In the genomic region with DNA sequence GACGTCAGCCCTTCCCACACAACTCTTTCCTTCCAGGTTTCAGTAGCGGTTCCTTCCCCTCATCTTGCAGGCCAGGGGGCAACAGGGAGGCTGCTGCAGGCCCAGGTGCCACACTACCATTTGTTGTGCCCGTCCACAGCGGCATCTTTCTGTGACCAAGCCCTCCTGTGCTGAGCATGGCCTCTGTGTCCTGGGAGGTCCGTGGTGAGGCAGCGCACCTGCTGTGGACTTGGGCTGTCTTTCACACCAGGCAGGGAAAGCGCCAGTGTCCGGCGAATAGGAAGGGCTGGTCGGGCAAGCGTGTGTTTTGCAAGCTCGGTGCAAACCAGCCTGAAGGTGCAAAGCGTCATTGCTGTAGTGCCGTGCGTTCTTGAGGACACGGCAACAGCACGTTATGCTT, we compare ENCODE assay signal across 27 cellular contexts. TPM values are rescaled to one million over a fixed set of nuclear protein-coding genes. Genes with fewer than 3 reads are reported as not detected.
"Had no signal": no experiment of that assay in that cellular context is flagged by ENCODE, and none has a peak within 500 bp of the region (broad histone marks: within the 10 kb centered on the region; RNA-seq: fewer than 3 reads in every experiment).

No MANE protein-coding gene starts in this region.

- DNase-seq: naive B cell; naive thymus-derived CD8-positive, alpha-beta T cell; occipital lobe; ovary; psoas muscle; right cardiac atrium; right lobe of liver; sigmoid colon; small intestine; stimulated activated CD4-positive, alpha-beta T cell treated with anti-CD3 and anti-CD28 coated beads, Interleukin-15, amount 100 ng/mL, for 24 hours; stimulated activated CD4-positive, alpha-beta T cell treated with anti-CD3 and anti-CD28 coated beads, Interleukin-2, amount 100 ng/mL, for 24 hours; stimulated activated CD4-positive, alpha-beta T cell treated with anti-CD3 and anti-CD28 coated beads, Interleukin-2, amount 100 ng/mL, for 48 hours; stimulated activated CD4-positive, alpha-beta T cell treated with anti-CD3 and anti-CD28 coated beads, Interleukin-4, amount 100 ng/mL, for 24 hours; stimulated activated naive B cell treated with anti-CD40 and anti-IgM and Interleukin-4, amounts not matched to agents 10 μg/mL and 1 μg/mL and 100 μg/mL, for 72 hours; stimulated activated naive CD4-positive, alpha-beta T cell treated with Interleukin-2 at 50 U/mL for 16 hours; stomach; thyroid gland; transverse colon had no signal

- H3K27ac Mint-ChIP-seq: natural killer cell treated with Interleukin-12 subunit alpha and Interleukin-12 subunit beta and Interleukin-15 and Interleukin-18, amount 100 ng/mL, for 72 hours; progenitor cell of endocrine pancreas; stimulated activated effector memory CD8-positive, alpha-beta T cell treated with anti-CD3 and anti-CD28 coated beads, Interleukin-12 subunit alpha, Interleukin-12 subunit beta, amount 100 ng/mL, for 72 hours; stimulated activated naive B cell treated with anti-CD40 and anti-IgM and Interleukin-4, amounts not matched to agents 10 μg/mL and 1 μg/mL and 100 μg/mL, for 72 hours; stimulated activated naive CD8-positive, alpha-beta T cell treated with anti-CD3 and anti-CD28 coated beads, Interleukin-15, Interleukin-2, amounts not matched to agents 100 ng/mL and 50 ng/mL, for 24 hours had no signal

- H3K4me1 ChIP-seq: parathyroid adenoma, psoas muscle, right lobe of liver, sigmoid colon, stomach, upper lobe of left lung, vagina had no signal

- H3K9me3 Mint-ChIP-seq: natural killer cell treated with Interleukin-12 subunit alpha and Interleukin-12 subunit beta and Interleukin-15 and Interleukin-18, amount 100 ng/mL, for 72 hours; stimulated activated effector memory CD8-positive, alpha-beta T cell treated with anti-CD3 and anti-CD28 coated beads, Interleukin-12 subunit alpha, Interleukin-12 subunit beta, amount 100 ng/mL, for 72 hours; stimulated activated naive CD8-positive, alpha-beta T cell treated with anti-CD3 and anti-CD28 coated beads, Interleukin-15, Interleukin-2, amounts not matched to agents 100 ng/mL and 50 ng/mL, for 24 hours had no signal

- H3K36me3 ChIP-seq: ovary, right lobe of liver, sigmoid colon, stomach, thoracic aorta, thyroid gland, transverse colon, upper lobe of left lung, vagina had no signal

- H3K27ac ChIP-seq: ovary, psoas muscle, right lobe of liver, sigmoid colon, stomach, thoracic aorta, thyroid gland, transverse colon, upper lobe of left lung, vagina had no signal

- H3K27me3 ChIP-seq: ovary, right lobe of liver, sigmoid colon, stomach, thyroid gland, transverse colon, upper lobe of left lung, vagina had no signal

- H3K4me3 ChIP-seq: ovary, psoas muscle, right lobe of liver, sigmoid colon, stomach, thoracic aorta, thyroid gland, transverse colon, upper lobe of left lung, vagina had no signal

- ATAC-seq: naive thymus-derived CD8-positive, alpha-beta T cell; psoas muscle; right cardiac atrium; right lobe of liver; stimulated activated naive B cell treated with anti-CD40 and anti-IgM and Interleukin-4, amounts not matched to agents 10 μg/mL and 1 μg/mL and 100 μg/mL, for 72 hours had no signal

- H3K9ac ChIP-seq: parathyroid adenoma had no signal

- H3K4me3 Mint-ChIP-seq: naive thymus-derived CD8-positive, alpha-beta T cell; natural killer cell treated with Interleukin-12 subunit alpha and Interleukin-12 subunit beta and Interleukin-15 and Interleukin-18, amount 100 ng/mL, for 72 hours; stimulated activated effector memory CD8-positive, alpha-beta T cell treated with anti-CD3 and anti-CD28 coated beads, Interleukin-12 subunit alpha, Interleukin-12 subunit beta, amount 100 ng/mL, for 72 hours; stimulated activated naive B cell treated with anti-CD40 and anti-IgM and Interleukin-4, amounts not matched to agents 10 μg/mL and 1 μg/mL and 100 μg/mL, for 72 hours; stimulated activated naive CD8-positive, alpha-beta T cell treated with anti-CD3 and anti-CD28 coated beads, Interleukin-15, Interleukin-2, amounts not matched to agents 100 ng/mL and 50 ng/mL, for 24 hours had no signal

- H3K9me3 ChIP-seq: ovary, psoas muscle, right lobe of liver, sigmoid colon, stomach, thoracic aorta, thyroid gland, transverse colon, upper lobe of left lung, vagina had no signal

- H3K36me3 Mint-ChIP-seq: naive thymus-derived CD8-positive, alpha-beta T cell; natural killer cell treated with Interleukin-12 subunit alpha and Interleukin-12 subunit beta and Interleukin-15 and Interleukin-18, amount 100 ng/mL, for 72 hours; stimulated activated effector memory CD8-positive, alpha-beta T cell treated with anti-CD3 and anti-CD28 coated beads, Interleukin-12 subunit alpha, Interleukin-12 subunit beta, amount 100 ng/mL, for 72 hours; stimulated activated naive B cell treated with anti-CD40 and anti-IgM and Interleukin-4, amounts not matched to agents 10 μg/mL and 1 μg/mL and 100 μg/mL, for 72 hours had no signal

RNA-seq across cellular contexts. Expression of a gene that starts 21.4 kb away (rescaled TPM):
- polyA plus RNA-seq: naive thymus-derived CD8-positive, alpha-beta T cell; neural cell; right cardiac atrium had no signal
